Comparison of ENCODE assay signal across 8 cellular contexts in the genomic region with DNA sequence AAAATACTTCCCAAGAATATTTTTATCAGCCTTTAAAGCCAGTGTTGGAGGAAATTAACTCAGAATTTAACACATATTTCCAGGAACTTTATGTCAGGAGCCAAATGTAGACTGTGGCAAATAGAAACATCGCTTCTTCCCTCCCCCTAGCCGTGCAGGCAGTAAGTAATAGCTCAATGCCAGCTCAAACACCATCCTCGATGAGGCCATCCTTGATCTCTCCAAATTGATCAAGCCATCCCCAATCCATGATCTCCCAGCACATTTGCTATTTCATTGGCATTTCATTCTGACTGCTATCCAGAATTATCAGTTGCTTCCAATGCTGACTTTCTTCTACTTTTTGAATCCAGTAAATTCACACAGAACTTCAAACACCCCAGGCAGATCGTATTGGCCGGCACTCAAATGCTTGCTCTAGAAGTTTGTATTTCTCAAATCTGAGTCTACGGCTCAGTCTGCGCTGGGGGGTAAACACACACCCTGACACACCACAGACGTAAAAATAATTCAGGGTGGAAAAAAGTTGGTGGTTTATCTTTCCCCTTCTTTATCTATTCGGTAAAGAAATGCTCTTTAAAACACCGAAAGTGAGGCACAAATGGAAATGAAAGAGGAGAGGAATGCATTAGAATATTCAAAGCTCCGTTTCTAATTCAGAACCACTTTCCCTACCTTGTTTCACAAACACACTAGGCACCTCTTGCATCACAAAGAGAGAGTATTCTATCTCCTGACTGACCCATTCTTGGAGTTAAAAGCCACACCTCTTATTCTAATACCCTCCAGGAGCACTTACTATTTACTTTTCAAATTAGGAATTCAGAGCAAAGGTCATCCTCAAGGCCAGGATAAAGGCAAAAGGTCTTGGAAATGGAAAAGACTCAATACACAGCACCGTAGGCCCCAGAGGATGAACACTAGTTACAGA. TPM values are rescaled to one million over a fixed set of nuclear protein-coding genes. Genes with fewer than 3 reads are reported as not detected.
DNase-seq lines count a peak whose midpoint lies in the region; ATAC-seq lines count a peak whose summit lies in the region.

No MANE protein-coding gene starts in this region.

- H2AFZ ChIP-seq in neuronal stem cell (ENCODE audit: low read length), result peak overlapping the region; percentile 96

- no peak overlapping the region for H2BK120ac ChIP-seq in neuronal stem cell (ENCODE audit: low read depth, low read length)

- no peak overlapping the region for H3K18ac ChIP-seq in neuronal stem cell (ENCODE audit: low read length)

- WGBS in neuronal stem cell (ENCODE audit: extremely low coverage in 2 of 2, insufficient read length in 2 of 2, insufficient replicate concordance in 1 of 2), 2 donors, result no CpG with 5 or more reads among the region's 12 CpGs

- no peak overlapping the region for H4K91ac ChIP-seq in neuronal stem cell (ENCODE audit: low read depth, low read length, poor library complexity)

- in situ Hi-C loops in ACHN (cut with HindIII; ENCODE audit: low pct_ligation_motif_present, low pct_unique_long_range_greater_than_20kb, low sequenced_read_pairs), result no loop called here

- H3K79me1 ChIP-seq in neuronal stem cell (ENCODE audit: low read depth, low read length), result peaks cover 2% of the 10 kb centered on the region

- no peak overlapping the region for H2BK12ac ChIP-seq in neuronal stem cell (ENCODE audit: low read length)

- H2AK5ac ChIP-seq in neuronal stem cell (ENCODE audit: low read depth, low read length), result no peak overlapping the region

- H3K4me3 ChIP-seq in SK-N-MC (peak overlapping the region; percentile 97), neuronal stem cell (ENCODE audit: low read length in 2 of 2) (peak overlapping the region; percentile 89 to 95)

- H3K36me3 ChIP-seq in SK-N-MC (ENCODE audit: insufficient read depth, low read length), result peaks cover 37% of the 10 kb centered on the region
- peaks cover 0 to 20% of the 10 kb centered on the region in 2 donors for H3K36me3 ChIP-seq in neuronal stem cell (replicated peaks in 1 of 2; ENCODE audit: control insufficient read depth in 2 of 2, insufficient read depth in 2 of 2, low read length in 2 of 2)

- no peak overlapping the region for H2BK5ac ChIP-seq in neuronal stem cell (ENCODE audit: low read length)

- no peaks in the 10 kb centered on the region for H3K9me3 ChIP-seq in SK-N-MC (ENCODE audit: low read depth, low read length)
- no peaks in the 10 kb centered on the region for H3K9me3 ChIP-seq in neuronal stem cell (replicated peaks in 1 of 2; ENCODE audit: control insufficient read depth in 2 of 2, insufficient read depth in 1 of 2, low read depth in 1 of 2, low read length in 2 of 2)

- DNase-seq in ACHN, result peak; percentile 27
- no peak for DNase-seq in SK-N-MC (ENCODE audit: low read depth, low spot score)
- peak; percentile 42 for DNase-seq in neuronal stem cell (ENCODE audit: low spot score)
- DNase-seq in DMS53 (lab: John Stamatoyannopoulos, UW), result no peak

- H3K27me3 ChIP-seq in neuronal stem cell (ENCODE audit: control insufficient read depth in 3 of 3, insufficient read depth in 3 of 3, low read depth in 1 of 3, low read length in 3 of 3), result peaks cover 0 to 2% (median 0%) of the 10 kb centered on the region in 3 experiments

- ATAC-seq in GM18511 (IDR thresholded peaks at IDR 0.05; ENCODE audit: unreplicated experiment) (peak; percentile 24), HG03175 (IDR thresholded peaks at IDR 0.05; ENCODE audit: unreplicated experiment) (peak; percentile 29), esophagus mucosa (peak; percentile 44)
- ATAC-seq in activated CD4-positive, CD25-positive, alpha-beta regulatory T cell treated with anti-CD3 and anti-CD28 coated beads, Interleukin-2, amount 50 U/mL, for 24 hours, result no peak

- H2BK15ac ChIP-seq in neuronal stem cell (ENCODE audit: low read length), result no peak overlapping the region

- H4K8ac ChIP-seq in neuronal stem cell (ENCODE audit: low read depth, low read length), result no peak overlapping the region

- peaks cover 0 to 3% of the 10 kb centered on the region in 2 donors for H3K4me1 ChIP-seq in neuronal stem cell (ENCODE audit: control insufficient read depth in 2 of 2, insufficient read depth in 1 of 2, low read depth in 1 of 2, low read length in 2 of 2)

- H3K14ac ChIP-seq in neuronal stem cell (ENCODE audit: low read length), result no peak overlapping the region

- no peak overlapping the region for H3K4ac ChIP-seq in neuronal stem cell (ENCODE audit: low read length)

- H3K9ac ChIP-seq in SK-N-MC (ENCODE audit: insufficient read length) (peak overlapping the region; percentile 97), neuronal stem cell (ENCODE audit: low read depth, low read length, poor library complexity) (no peak overlapping the region)

- peak overlapping the region; percentile 62 for H3K4me2 ChIP-seq in neuronal stem cell (ENCODE audit: insufficient read depth, low read length, poor library complexity, severe bottlenecking)

- H3K23ac ChIP-seq in neuronal stem cell (ENCODE audit: low read depth, low read length, poor library complexity), result no peak overlapping the region

- peak overlapping the region; percentile 100 for H3K27ac ChIP-seq in SK-N-MC
- H3K27ac ChIP-seq in neuronal stem cell (replicated peaks; ENCODE audit: low read length), result peak overlapping the region; percentile 82

RNA-seq across cellular contexts. Expression of gene OBI1, which starts 1.0 kb away (rescaled TPM):
- total RNA-seq in esophagus mucosa, result 5.2 TPM
- polyA plus RNA-seq in neuronal stem cell (2013, experiment 1 of 2), result 22.0 TPM
- 22.1 TPM for polyA plus RNA-seq in neuronal stem cell (2013, experiment 2 of 2)

RNA-seq across cellular contexts. Expression of gene POU4F1, which starts 54.6 kb away (rescaled TPM):
- 0.08 TPM for total RNA-seq in esophagus mucosa
- polyA plus RNA-seq in neuronal stem cell (2013, experiment 1 of 2), result 0.04 TPM
- 0.04 TPM for polyA plus RNA-seq in neuronal stem cell (2013, experiment 2 of 2)

Comparison
In these comparisons a context has a peak if more than half of its experiments do, and no peak if none do; other contexts are left out.
1. DNase-seq: peak in ACHN (single experiment) and neuronal stem cell (single experiment); none in SK-N-MC (single experiment) and DMS53 (single experiment).
2. ATAC-seq: peak in GM18511 (single experiment), HG03175 (single experiment) and esophagus mucosa (single experiment); none in activated CD4-positive, CD25-positive, alpha-beta regulatory T cell treated with anti-CD3 and anti-CD28 coated beads, Interleukin-2, amount 50 U/mL, for 24 hours (0 of 2).